1 cellular context compared by ENCODE assay signal in the genomic region with DNA sequence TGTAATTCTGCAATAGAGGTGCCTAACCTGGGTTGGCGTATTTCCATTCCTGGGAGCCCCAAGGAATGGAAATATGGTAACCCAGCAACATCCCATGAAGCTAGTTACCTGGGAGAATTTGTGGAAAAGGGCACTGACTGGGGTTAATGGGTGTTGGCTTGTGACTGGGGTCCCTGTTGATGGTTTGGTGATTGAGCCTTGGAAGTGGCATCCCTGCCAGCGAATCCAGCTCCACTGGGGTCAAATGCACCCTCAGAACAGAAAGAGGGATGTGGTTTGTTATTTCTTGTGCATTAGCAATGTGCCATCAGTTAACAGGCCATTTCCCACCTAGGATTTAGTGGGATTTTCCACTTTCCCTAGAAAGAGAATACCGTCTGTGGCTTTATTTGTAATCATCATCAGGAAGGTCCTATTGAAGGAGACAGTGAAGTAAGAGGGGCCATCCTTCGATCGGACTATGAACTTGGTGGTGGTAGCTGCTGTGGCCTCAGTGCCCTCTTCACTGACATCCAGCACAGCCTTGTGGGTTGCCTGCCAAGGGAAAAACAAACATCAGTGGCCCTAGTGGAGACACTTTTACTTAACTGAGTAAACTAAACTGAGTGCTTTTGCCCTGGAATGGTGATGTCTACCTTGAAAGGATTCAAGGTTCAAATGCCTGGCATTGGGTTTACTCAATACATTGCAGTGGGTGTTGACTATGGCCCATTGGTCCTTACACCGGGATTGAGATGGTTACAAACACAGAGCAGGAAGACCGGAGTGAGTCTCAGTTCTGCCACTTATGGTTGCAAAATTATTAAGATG.
TF ChIP-seq lines count a peak whose summit lies in the region.

No MANE protein-coding gene starts in this region.

TF ChIP-seq in HepG2, 621 proteins besides CTCF, POLR2A, EP300 and RAD21 (continued from another document):
- TF ChIP-seq, protein P1, sequence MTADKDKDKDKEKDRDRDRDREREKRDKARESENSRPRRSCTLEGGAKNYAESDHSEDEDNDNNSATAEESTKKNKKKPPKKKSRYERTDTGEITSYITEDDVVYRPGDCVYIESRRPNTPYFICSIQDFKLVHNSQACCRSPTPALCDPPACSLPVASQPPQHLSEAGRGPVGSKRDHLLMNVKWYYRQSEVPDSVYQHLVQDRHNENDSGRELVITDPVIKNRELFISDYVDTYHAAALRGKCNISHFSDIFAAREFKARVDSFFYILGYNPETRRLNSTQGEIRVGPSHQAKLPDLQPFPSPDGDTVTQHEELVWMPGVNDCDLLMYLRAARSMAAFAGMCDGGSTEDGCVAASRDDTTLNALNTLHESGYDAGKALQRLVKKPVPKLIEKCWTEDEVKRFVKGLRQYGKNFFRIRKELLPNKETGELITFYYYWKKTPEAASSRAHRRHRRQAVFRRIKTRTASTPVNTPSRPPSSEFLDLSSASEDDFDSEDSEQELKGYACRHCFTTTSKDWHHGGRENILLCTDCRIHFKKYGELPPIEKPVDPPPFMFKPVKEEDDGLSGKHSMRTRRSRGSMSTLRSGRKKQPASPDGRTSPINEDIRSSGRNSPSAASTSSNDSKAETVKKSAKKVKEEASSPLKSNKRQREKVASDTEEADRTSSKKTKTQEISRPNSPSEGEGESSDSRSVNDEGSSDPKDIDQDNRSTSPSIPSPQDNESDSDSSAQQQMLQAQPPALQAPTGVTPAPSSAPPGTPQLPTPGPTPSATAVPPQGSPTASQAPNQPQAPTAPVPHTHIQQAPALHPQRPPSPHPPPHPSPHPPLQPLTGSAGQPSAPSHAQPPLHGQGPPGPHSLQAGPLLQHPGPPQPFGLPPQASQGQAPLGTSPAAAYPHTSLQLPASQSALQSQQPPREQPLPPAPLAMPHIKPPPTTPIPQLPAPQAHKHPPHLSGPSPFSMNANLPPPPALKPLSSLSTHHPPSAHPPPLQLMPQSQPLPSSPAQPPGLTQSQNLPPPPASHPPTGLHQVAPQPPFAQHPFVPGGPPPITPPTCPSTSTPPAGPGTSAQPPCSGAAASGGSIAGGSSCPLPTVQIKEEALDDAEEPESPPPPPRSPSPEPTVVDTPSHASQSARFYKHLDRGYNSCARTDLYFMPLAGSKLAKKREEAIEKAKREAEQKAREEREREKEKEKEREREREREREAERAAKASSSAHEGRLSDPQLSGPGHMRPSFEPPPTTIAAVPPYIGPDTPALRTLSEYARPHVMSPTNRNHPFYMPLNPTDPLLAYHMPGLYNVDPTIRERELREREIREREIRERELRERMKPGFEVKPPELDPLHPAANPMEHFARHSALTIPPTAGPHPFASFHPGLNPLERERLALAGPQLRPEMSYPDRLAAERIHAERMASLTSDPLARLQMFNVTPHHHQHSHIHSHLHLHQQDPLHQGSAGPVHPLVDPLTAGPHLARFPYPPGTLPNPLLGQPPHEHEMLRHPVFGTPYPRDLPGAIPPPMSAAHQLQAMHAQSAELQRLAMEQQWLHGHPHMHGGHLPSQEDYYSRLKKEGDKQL (CRISPR knock-in tag; IDR thresholded peaks at IDR 0.05; ENCODE audit: low read depth) = peak; percentile 53; the same call in 1 of the 2 replicates
- peak; percentile 37; the same call in 1 of the 2 replicates for TF ChIP-seq GATAD1 (CRISPR knock-in tag; IDR thresholded peaks at IDR 0.05)
- peak; percentile 65; the same call in 1 of the 2 replicates for TF ChIP-seq DPF2 (CRISPR knock-in tag; IDR thresholded peaks at IDR 0.05; ENCODE audit: borderline replicate concordance, low read depth)
- peak; percentile 60; the same call in 1 of the 2 replicates for TF ChIP-seq NFKBIZ (CRISPR knock-in tag; IDR thresholded peaks at IDR 0.05)
- TF ChIP-seq SOX5 (CRISPR knock-in tag; IDR thresholded peaks at IDR 0.05; ENCODE audit: borderline replicate concordance) = peak; percentile 76
- TF ChIP-seq, protein P2, sequence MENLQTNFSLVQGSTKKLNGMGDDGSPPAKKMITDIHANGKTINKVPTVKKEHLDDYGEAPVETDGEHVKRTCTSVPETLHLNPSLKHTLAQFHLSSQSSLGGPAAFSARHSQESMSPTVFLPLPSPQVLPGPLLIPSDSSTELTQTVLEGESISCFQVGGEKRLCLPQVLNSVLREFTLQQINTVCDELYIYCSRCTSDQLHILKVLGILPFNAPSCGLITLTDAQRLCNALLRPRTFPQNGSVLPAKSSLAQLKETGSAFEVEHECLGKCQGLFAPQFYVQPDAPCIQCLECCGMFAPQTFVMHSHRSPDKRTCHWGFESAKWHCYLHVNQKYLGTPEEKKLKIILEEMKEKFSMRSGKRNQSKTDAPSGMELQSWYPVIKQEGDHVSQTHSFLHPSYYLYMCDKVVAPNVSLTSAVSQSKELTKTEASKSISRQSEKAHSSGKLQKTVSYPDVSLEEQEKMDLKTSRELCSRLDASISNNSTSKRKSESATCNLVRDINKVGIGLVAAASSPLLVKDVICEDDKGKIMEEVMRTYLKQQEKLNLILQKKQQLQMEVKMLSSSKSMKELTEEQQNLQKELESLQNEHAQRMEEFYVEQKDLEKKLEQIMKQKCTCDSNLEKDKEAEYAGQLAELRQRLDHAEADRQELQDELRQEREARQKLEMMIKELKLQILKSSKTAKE (CRISPR knock-in tag; IDR thresholded peaks at IDR 0.05; ENCODE audit: borderline replicate concordance) = peak; percentile 85
- TF ChIP-seq, protein P3, sequence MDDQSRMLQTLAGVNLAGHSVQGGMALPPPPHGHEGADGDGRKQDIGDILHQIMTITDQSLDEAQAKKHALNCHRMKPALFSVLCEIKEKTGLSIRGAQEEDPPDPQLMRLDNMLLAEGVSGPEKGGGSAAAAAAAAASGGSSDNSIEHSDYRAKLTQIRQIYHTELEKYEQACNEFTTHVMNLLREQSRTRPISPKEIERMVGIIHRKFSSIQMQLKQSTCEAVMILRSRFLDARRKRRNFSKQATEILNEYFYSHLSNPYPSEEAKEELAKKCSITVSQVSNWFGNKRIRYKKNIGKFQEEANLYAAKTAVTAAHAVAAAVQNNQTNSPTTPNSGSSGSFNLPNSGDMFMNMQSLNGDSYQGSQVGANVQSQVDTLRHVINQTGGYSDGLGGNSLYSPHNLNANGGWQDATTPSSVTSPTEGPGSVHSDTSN (CRISPR knock-in tag; IDR thresholded peaks at IDR 0.05; ENCODE audit: borderline replicate concordance) = no peak
- TF ChIP-seq SP1 (IDR thresholded peaks at IDR 0.05) = no peak
- TF ChIP-seq SP1 (CRISPR knock-in tag; IDR thresholded peaks at IDR 0.05) = no peak
- TF ChIP-seq, protein P4, sequence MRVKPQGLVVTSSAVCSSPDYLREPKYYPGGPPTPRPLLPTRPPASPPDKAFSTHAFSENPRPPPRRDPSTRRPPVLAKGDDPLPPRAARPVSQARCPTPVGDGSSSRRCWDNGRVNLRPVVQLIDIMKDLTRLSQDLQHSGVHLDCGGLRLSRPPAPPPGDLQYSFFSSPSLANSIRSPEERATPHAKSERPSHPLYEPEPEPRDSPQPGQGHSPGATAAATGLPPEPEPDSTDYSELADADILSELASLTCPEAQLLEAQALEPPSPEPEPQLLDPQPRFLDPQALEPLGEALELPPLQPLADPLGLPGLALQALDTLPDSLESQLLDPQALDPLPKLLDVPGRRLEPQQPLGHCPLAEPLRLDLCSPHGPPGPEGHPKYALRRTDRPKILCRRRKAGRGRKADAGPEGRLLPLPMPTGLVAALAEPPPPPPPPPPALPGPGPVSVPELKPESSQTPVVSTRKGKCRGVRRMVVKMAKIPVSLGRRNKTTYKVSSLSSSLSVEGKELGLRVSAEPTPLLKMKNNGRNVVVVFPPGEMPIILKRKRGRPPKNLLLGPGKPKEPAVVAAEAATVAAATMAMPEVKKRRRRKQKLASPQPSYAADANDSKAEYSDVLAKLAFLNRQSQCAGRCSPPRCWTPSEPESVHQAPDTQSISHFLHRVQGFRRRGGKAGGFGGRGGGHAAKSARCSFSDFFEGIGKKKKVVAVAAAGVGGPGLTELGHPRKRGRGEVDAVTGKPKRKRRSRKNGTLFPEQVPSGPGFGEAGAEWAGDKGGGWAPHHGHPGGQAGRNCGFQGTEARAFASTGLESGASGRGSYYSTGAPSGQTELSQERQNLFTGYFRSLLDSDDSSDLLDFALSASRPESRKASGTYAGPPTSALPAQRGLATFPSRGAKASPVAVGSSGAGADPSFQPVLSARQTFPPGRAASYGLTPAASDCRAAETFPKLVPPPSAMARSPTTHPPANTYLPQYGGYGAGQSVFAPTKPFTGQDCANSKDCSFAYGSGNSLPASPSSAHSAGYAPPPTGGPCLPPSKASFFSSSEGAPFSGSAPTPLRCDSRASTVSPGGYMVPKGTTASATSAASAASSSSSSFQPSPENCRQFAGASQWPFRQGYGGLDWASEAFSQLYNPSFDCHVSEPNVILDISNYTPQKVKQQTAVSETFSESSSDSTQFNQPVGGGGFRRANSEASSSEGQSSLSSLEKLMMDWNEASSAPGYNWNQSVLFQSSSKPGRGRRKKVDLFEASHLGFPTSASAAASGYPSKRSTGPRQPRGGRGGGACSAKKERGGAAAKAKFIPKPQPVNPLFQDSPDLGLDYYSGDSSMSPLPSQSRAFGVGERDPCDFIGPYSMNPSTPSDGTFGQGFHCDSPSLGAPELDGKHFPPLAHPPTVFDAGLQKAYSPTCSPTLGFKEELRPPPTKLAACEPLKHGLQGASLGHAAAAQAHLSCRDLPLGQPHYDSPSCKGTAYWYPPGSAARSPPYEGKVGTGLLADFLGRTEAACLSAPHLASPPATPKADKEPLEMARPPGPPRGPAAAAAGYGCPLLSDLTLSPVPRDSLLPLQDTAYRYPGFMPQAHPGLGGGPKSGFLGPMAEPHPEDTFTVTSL (CRISPR knock-in tag; IDR thresholded peaks at IDR 0.05; ENCODE audit: borderline replicate concordance) = peak; percentile 31; the same call in 1 of the 2 replicates
- TF ChIP-seq CHCHD3 (CRISPR knock-in tag; IDR thresholded peaks at IDR 0.05) = no peak
- no peak for TF ChIP-seq SOX13 (IDR thresholded peaks at IDR 0.05)
- TF ChIP-seq SOX13 (CRISPR knock-in tag; conservative IDR thresholded peaks at IDR 0.05 in 1 of 2, IDR thresholded peaks at IDR 0.05 in 1 of 2) = peak in 1 of 2 experiments; percentile 81; a peak in 2 of 4 replicates
- TF ChIP-seq ZNF878 (CRISPR knock-in tag; IDR thresholded peaks at IDR 0.05) = peak; percentile 32; the same call in 1 of the 2 replicates
- TF ChIP-seq MEF2D (CRISPR knock-in tag; IDR thresholded peaks at IDR 0.05) = peak; percentile 35; the same call in 1 of the 2 replicates
- peak; percentile 57; the same call in 1 of the 2 replicates for TF ChIP-seq CEBPB (IDR thresholded peaks at IDR 0.05; ENCODE audit: borderline replicate concordance, low read depth, low read length)
